Comparison of ENCODE assay signal across 14 cellular contexts in the genomic region with DNA sequence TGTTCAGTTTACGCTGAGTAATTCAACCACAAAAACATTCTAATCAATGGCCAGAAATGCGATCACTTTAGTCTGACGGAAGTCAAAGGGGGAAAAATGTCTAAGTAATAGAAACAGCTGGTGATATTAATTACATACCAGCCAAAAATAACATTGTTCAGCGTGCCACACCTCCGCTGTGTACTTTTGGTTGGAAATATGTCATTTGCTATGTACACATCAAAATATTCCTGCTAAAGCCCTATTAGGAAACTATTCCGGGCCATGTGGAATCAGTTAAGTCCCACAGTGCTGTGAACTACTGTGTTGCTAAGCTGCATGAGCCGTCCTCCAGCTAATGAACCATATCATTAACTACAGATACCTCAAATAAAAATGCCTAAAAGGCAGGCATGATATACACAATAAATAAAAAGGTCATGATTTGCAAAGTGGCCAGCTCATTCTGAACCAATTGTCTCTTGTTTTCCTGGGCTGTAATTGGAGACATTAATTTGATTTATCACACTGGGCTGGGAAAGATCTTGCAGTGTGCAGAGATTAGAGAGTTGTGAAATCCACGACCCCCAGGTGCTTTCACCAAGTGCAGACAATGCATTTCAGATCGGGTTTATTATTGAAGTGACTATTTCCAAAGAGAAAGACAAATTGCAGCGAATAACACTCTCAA.
DNase-seq lines count a peak whose midpoint lies in the region; ATAC-seq, FAIRE-seq and TF ChIP-seq lines count a peak whose summit lies in the region.
"Had no signal": no experiment of that assay in that cellular context is flagged by ENCODE, and none has a peak within 500 bp of the region (broad histone marks: within the 10 kb centered on the region; RNA-seq: fewer than 3 reads in every experiment).

No MANE protein-coding gene starts in this region.

- DNase-seq in GM03348 (ENCODE audit: low spot score) (peak; percentile 78), NCI-H2227 treated with DMSO at 0.1 percent for 48 hours (lab: John Stamatoyannopoulos, UW) (peak; percentile 63), choroid plexus epithelial cell (ENCODE audit: low read depth) (peak; percentile 59), pancreas (no peak), esophagus squamous epithelium (lab: John Stamatoyannopoulos, UW) (no peak), midbrain (lab: John Stamatoyannopoulos, UW) (no peak)
- DNase-seq in activated CD8-positive, alpha-beta memory T cell treated with anti-CD3 and anti-CD28 coated beads, Interleukin-2, amount 10 ng/mL, durations not matched to agents 7 days and 5 days = no peak
- DNase-seq: activated T-cell treated with anti-CD3 and anti-CD28 coated beads, Interleukin-2, amount 50 U/mL, for 4 hours; sigmoid colon had no signal

- H3K4me3 Mint-ChIP-seq in activated CD8-positive, alpha-beta memory T cell treated with anti-CD3 and anti-CD28 coated beads, Interleukin-2, amount 10 ng/mL, durations not matched to agents 7 days and 5 days = no peak overlapping the region
- H3K4me3 Mint-ChIP-seq: activated T-cell treated with anti-CD3 and anti-CD28 coated beads, Interleukin-2, amount 50 U/mL, for 4 hours; endodermal cell; IgD-negative memory B cell had no signal

- intact Hi-C loops in pancreas (cut with DNase I) (no loop called here), esophagus squamous epithelium (cut with DNase I) (no loop called here)

- no peak for FAIRE-seq in pancreas (lab: Jason Lieb, UNC)

- H3K9me3 Mint-ChIP-seq in activated CD8-positive, alpha-beta memory T cell treated with anti-CD3 and anti-CD28 coated beads, Interleukin-2, amount 10 ng/mL, durations not matched to agents 7 days and 5 days (ENCODE audit: low read depth) = peaks cover 8% of the 10 kb centered on the region
- H3K9me3 Mint-ChIP-seq: endodermal cell had no signal

- WGBS in pancreas, 2 donors = 10 to 12% methylated on average over 10 of the region's 10 CpGs
- 37 to 47% methylated on average over 10 of the region's 10 CpGs for WGBS in esophagus squamous epithelium, 2 donors

- H3K27ac Mint-ChIP-seq in activated CD8-positive, alpha-beta memory T cell treated with anti-CD3 and anti-CD28 coated beads, Interleukin-2, amount 10 ng/mL, durations not matched to agents 7 days and 5 days = no peak overlapping the region
- H3K27ac Mint-ChIP-seq: endodermal cell, IgD-negative memory B cell had no signal

- H3K9me3 ChIP-seq in pancreas (no peaks in the 10 kb centered on the region), esophagus squamous epithelium (no peaks in the 10 kb centered on the region)
- H3K9me3 ChIP-seq: sigmoid colon, thoracic aorta had no signal

- H3K4me3 ChIP-seq in choroid plexus epithelial cell (ENCODE audit: low read depth, low read length) = no peak overlapping the region
- H3K4me3 ChIP-seq in pancreas = no peak overlapping the region
- no peak overlapping the region for H3K4me3 ChIP-seq in esophagus squamous epithelium
- H3K4me3 ChIP-seq: sigmoid colon, thoracic aorta had no signal

- no peak for TF ChIP-seq POLR2A in esophagus squamous epithelium (IDR thresholded peaks at IDR 0.05)

- H3K4me1 ChIP-seq in pancreas (peaks cover 0 to 8% (median 5%) of the 10 kb centered on the region in 3 donors), esophagus squamous epithelium (no peaks in the 10 kb centered on the region)

- no peaks in the 10 kb centered on the region for H3K36me3 Mint-ChIP-seq in activated CD8-positive, alpha-beta memory T cell treated with anti-CD3 and anti-CD28 coated beads, Interleukin-2, amount 10 ng/mL, durations not matched to agents 7 days and 5 days
- H3K36me3 Mint-ChIP-seq: IgD-negative memory B cell had no signal

- H3K27me3 ChIP-seq in pancreas (peaks cover 0 to 11% (median 0%) of the 10 kb centered on the region in 4 donors), esophagus squamous epithelium (peaks cover 0 to 19% (median 0%) of the 10 kb centered on the region in 4 donors)
- H3K27me3 ChIP-seq: sigmoid colon had no signal

- H3K27me3 Mint-ChIP-seq in activated CD8-positive, alpha-beta memory T cell treated with anti-CD3 and anti-CD28 coated beads, Interleukin-2, amount 10 ng/mL, durations not matched to agents 7 days and 5 days = no peaks in the 10 kb centered on the region

- H3K4me1 Mint-ChIP-seq in activated CD8-positive, alpha-beta memory T cell treated with anti-CD3 and anti-CD28 coated beads, Interleukin-2, amount 10 ng/mL, durations not matched to agents 7 days and 5 days = no peaks in the 10 kb centered on the region
- H3K4me1 Mint-ChIP-seq: IgD-negative memory B cell had no signal

- H3K27ac ChIP-seq in pancreas (no peak overlapping the region), esophagus squamous epithelium (no peak overlapping the region)
- H3K27ac ChIP-seq: sigmoid colon, thoracic aorta had no signal

- CTCF ChIA-PET in activated CD8-positive, alpha-beta memory T cell treated with anti-CD3 and anti-CD28 coated beads, Interleukin-2, amount 10 ng/mL, durations not matched to agents 7 days and 5 days (lab: Charles Lee) = no interaction called here

- H3K36me3 ChIP-seq in pancreas = no peaks in the 10 kb centered on the region
- no peaks in the 10 kb centered on the region for H3K36me3 ChIP-seq in esophagus squamous epithelium
- H3K36me3 ChIP-seq: sigmoid colon, thoracic aorta had no signal

- TF ChIP-seq CTCF in choroid plexus epithelial cell (conservative IDR thresholded peaks at IDR 0.05; ENCODE audit: low read depth, low read length) (no peak), pancreas (IDR thresholded peaks at IDR 0.05) (no peak), esophagus squamous epithelium (IDR thresholded peaks at IDR 0.05) (no peak)

- peak; percentile 48 to 79 (median 63) for ATAC-seq in pancreas
- ATAC-seq in activated CD8-positive, alpha-beta memory T cell treated with anti-CD3 and anti-CD28 coated beads, Interleukin-2, amount 10 ng/mL, durations not matched to agents 7 days and 5 days = no peak
- no peak for ATAC-seq in HG02623 (IDR thresholded peaks at IDR 0.05; ENCODE audit: unreplicated experiment)
- ATAC-seq: activated T-cell treated with anti-CD3 and anti-CD28 coated beads, Interleukin-2, amount 50 U/mL, for 4 hours; HCT116 had no signal

Comparison
In these comparisons a context has a peak if more than half of its experiments do, and no peak if none do; other contexts are left out.
1. DNase-seq: peak in GM03348 (single experiment), NCI-H2227 treated with DMSO at 0.1 percent for 48 hours (single experiment) and choroid plexus epithelial cell (single experiment); none in pancreas (0 of 6), activated CD8-positive, alpha-beta memory T cell treated with anti-CD3 and anti-CD28 coated beads, Interleukin-2, amount 10 ng/mL, durations not matched to agents 7 days and 5 days (single experiment), esophagus squamous epithelium (single experiment) and midbrain (single experiment).
2. ATAC-seq: peak in pancreas (4 of 4); none in activated CD8-positive, alpha-beta memory T cell treated with anti-CD3 and anti-CD28 coated beads, Interleukin-2, amount 10 ng/mL, durations not matched to agents 7 days and 5 days (single experiment) and HG02623 (single experiment).